In the genomic region with DNA sequence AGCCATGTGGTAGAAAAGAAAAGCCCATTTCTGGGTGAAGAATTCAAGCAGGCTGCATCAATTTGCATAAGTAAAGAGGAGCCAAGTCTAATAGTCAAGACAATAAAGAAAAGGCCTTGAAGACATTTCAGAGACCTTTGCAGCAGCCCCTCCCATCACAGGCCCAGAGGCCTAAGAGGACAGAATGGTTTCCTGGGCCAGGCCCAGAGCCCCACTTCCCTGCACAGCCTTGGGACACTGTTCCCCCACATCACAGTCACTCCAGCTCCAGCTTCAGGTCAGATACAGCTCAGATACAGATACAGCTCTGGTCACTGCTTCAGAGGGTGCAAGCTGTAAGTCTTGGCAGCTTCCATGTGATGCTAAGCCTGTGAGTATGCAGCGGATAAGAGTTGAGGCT, we compare ENCODE assay signal across 23 cellular contexts. TPM values are rescaled to one million over a fixed set of nuclear protein-coding genes. Genes with fewer than 3 reads are reported as not detected.
DNase-seq lines count a peak whose midpoint lies in the region; ATAC-seq, FAIRE-seq and TF ChIP-seq lines count a peak whose summit lies in the region.
"Had no signal": no experiment of that assay in that cellular context is flagged by ENCODE, and none has a peak within 500 bp of the region (broad histone marks: within the 10 kb centered on the region; RNA-seq: fewer than 3 reads in every experiment).

No MANE protein-coding gene starts in this region.

- H3K27me3 ChIP-seq in K562 (ENCODE audit: control insufficient read depth in 2 of 2, insufficient read depth in 2 of 2, low read length in 2 of 2) = no peaks in the 10 kb centered on the region
- H3K27me3 ChIP-seq in mesendoderm (ENCODE audit: insufficient read depth, low read length, poor library complexity) = no peaks in the 10 kb centered on the region
- no peaks in the 10 kb centered on the region for H3K27me3 ChIP-seq in Peyer's patch
- no peaks in the 10 kb centered on the region for H3K27me3 ChIP-seq in HepG2 (ENCODE audit: control insufficient read depth in 1 of 2, insufficient read depth in 2 of 2, low read length in 2 of 2)
- no peaks in the 10 kb centered on the region for H3K27me3 ChIP-seq in CD4-positive, alpha-beta T cell (ENCODE audit: control insufficient read depth, insufficient read depth, low read length)
- H3K27me3 ChIP-seq: BE2C had no signal

- H3K9me2 ChIP-seq in OCI-LY7 (ENCODE audit: insufficient read depth, low read length) = no peaks in the 10 kb centered on the region

- FAIRE-seq in A549 (lab: Jason Lieb, UNC) (no peak), K562 (lab: Jason Lieb, UNC) (no peak), HepG2 (lab: Jason Lieb, UNC) (no peak)
- FAIRE-seq: A204.1, G401.6, GM19239 had no signal

- TF ChIP-seq CTCF in A549 (IDR thresholded peaks at IDR 0.05) (no peak), OCI-LY7 (conservative IDR thresholded peaks at IDR 0.05; ENCODE audit: low read length) (no peak), K562 (IDR thresholded peaks at IDR 0.05 in 2 of 3, conservative IDR thresholded peaks at IDR 0.05 in 1 of 3; ENCODE audit: insufficient read depth in 2 of 3, low read depth in 1 of 3, low read length in 3 of 3) (no peak), Peyer's patch (IDR thresholded peaks at IDR 0.05) (no peak), HepG2 (CRISPR knock-in tag; IDR thresholded peaks at IDR 0.05) (no peak)
- TF ChIP-seq CTCF in CD4-positive, alpha-beta T cell (IDR thresholded peaks at IDR 0.05) = no peak

- no peak overlapping the region for H3K23ac ChIP-seq in mesendoderm (ENCODE audit: low read length)

- H2BK120ac ChIP-seq in mesendoderm (ENCODE audit: low read depth, low read length) = no peak overlapping the region

- CTCF ChIA-PET in A549 (lab: Yijun Ruan, JAX) (no interaction called here), OCI-LY7 (lab: Charles Lee; ENCODE audit: unreplicated experiment) (interaction anchor here (0.5 kb wide), 1 partner anchor 739 kb away, joined by 3 read pairs; no protein-coding TSS in a partner anchor), K562 (lab: Yijun Ruan, JAX; ENCODE audit: low intra/inter-chr PET ratio) (no interaction called here), HepG2 (lab: Yijun Ruan, JAX; ENCODE audit: low intra/inter-chr PET ratio, low total read pairs) (no interaction called here)
- CTCF ChIA-PET in CD4-positive, alpha-beta T cell (lab: Charles Lee) = no interaction called here

- no peaks in the 10 kb centered on the region for H3K79me2 ChIP-seq in OCI-LY7 (ENCODE audit: insufficient read depth, low read depth, low read length)
- no peaks in the 10 kb centered on the region for H3K79me2 ChIP-seq in K562 (ENCODE audit: control insufficient read depth, insufficient read depth, low read length)
- H3K79me2 ChIP-seq in mesendoderm (ENCODE audit: control insufficient read depth, insufficient read depth, low read length) = no peaks in the 10 kb centered on the region
- H3K79me2 ChIP-seq in HepG2 (ENCODE audit: insufficient read depth, low read length) = no peaks in the 10 kb centered on the region

- peaks cover 12% of the 10 kb centered on the region for H3K9me3 Mint-ChIP-seq in CD4-positive, alpha-beta T cell

- no peak overlapping the region for H2BK5ac ChIP-seq in mesendoderm (ENCODE audit: low read length)

- H3K36me3 ChIP-seq in OCI-LY7 (ENCODE audit: insufficient read depth, low read length) (no peaks in the 10 kb centered on the region), K562 (ENCODE audit: control insufficient read depth, insufficient read depth, low read length) (no peaks in the 10 kb centered on the region), mesendoderm (ENCODE audit: control insufficient read depth, insufficient read depth, low read length) (no peaks in the 10 kb centered on the region), Peyer's patch (no peaks in the 10 kb centered on the region), HepG2 (replicated peaks in 1 of 2; ENCODE audit: control insufficient read depth in 1 of 2, insufficient read depth in 2 of 2, low read length in 2 of 2) (no peaks in the 10 kb centered on the region)
- H3K36me3 ChIP-seq: BE2C had no signal

- H3K4me3 Mint-ChIP-seq in CD4-positive, alpha-beta T cell = no peak overlapping the region
- H3K4me3 Mint-ChIP-seq: CD8-positive, alpha-beta T cell; GM23338; H9; HFFc6 had no signal

- TF ChIP-seq POLR2A in A549 (IDR thresholded peaks at IDR 0.05; ENCODE audit: low read length) = no peak
- no peak for TF ChIP-seq POLR2A in K562 (conservative IDR thresholded peaks at IDR 0.05)
- no peak for TF ChIP-seq POLR2A in Peyer's patch (IDR thresholded peaks at IDR 0.05)
- no peak for TF ChIP-seq POLR2A in HepG2 (IDR thresholded peaks at IDR 0.05; ENCODE audit: insufficient read depth in 1 of 2, low read depth in 2 of 2, low read length in 2 of 2)

- H3K27ac ChIP-seq in A549 (no peak overlapping the region), OCI-LY7 (ENCODE audit: low read depth, low read length, poor library complexity, severe bottlenecking) (no peak overlapping the region), K562 (ENCODE audit: extremely low read depth, low read depth, low read length) (no peak overlapping the region), mesendoderm (ENCODE audit: low read depth, low read length) (no peak overlapping the region), Peyer's patch (no peak overlapping the region), HepG2 (ENCODE audit: extremely low read length, insufficient read depth, low read length) (no peak overlapping the region)
- H3K27ac ChIP-seq in CD4-positive, alpha-beta T cell (ENCODE audit: low read depth, low read length) = no peak overlapping the region
- H3K27ac ChIP-seq: 22Rv1 had no signal

- in situ Hi-C loops in K562 (cut with MboI) (no loop called here), HepG2 (cut with HindIII; ENCODE audit: extremely low pct_ligation_motif_present, low pct_unique_long_range_greater_than_20kb) (no loop called here)

- intact Hi-C loops in OCI-LY7 (cut with micrococcal nuclease; ENCODE audit: unreplicated experiment) (no loop called here), K562 (cut with micrococcal nuclease) (no loop called here), HepG2 (cut with micrococcal nuclease; ENCODE audit: unreplicated experiment) (no loop called here)
- intact Hi-C loops in CD4-positive, alpha-beta T cell (cut with DNase I, micrococcal nuclease) = no loop called here

- BruUV-seq in OCI-LY7 (replicated peaks; lab: Mats Ljungman, UMichigan) (no TSS peak), K562 (replicated peaks; lab: Mats Ljungman, UMichigan) (no TSS peak), HepG2 (replicated peaks; lab: Mats Ljungman, UMichigan) (no TSS peak)

- no peak overlapping the region for H4K8ac ChIP-seq in mesendoderm (ENCODE audit: low read depth, low read length)

- H3K4me1 ChIP-seq in A549 (no peaks in the 10 kb centered on the region), OCI-LY7 (ENCODE audit: insufficient read depth, low read length, poor library complexity, severe bottlenecking) (no peaks in the 10 kb centered on the region), K562 (replicated peaks in 1 of 2; ENCODE audit: control insufficient read depth in 2 of 2, insufficient read depth in 2 of 2, low read length in 2 of 2) (no peaks in the 10 kb centered on the region), mesendoderm (ENCODE audit: control insufficient read depth, low read depth, low read length) (no peaks in the 10 kb centered on the region), Peyer's patch (no peaks in the 10 kb centered on the region), HepG2 (ENCODE audit: insufficient read depth, low read length) (no peaks in the 10 kb centered on the region)
- H3K4me1 ChIP-seq: BE2C, Caco-2 had no signal

- DNase-seq in A549 (ENCODE audit: low read depth in 1 of 2, low spot score in 1 of 2) (no peak), OCI-LY7 (ENCODE audit: low spot score) (peak; percentile 4), K562 (ENCODE audit: extremely low read depth in 1 of 4, low spot score in 3 of 4) (no peak), mesendoderm (peak; percentile 25), Peyer's patch (no peak), HepG2 (ENCODE audit: low spot score) (no peak)
- no peak for DNase-seq in CD4-positive, alpha-beta T cell
- DNase-seq: ACHN; AML-193; BE2C; C1 segment of cervical spinal cord; Caco-2; CD8-positive, alpha-beta T cell; DMS153; DND-41; H9; HFFc6 had no signal

- ATAC-seq in A549 (no peak), K562 (no peak), HepG2 (no peak)
- ATAC-seq in CD4-positive, alpha-beta T cell (ENCODE audit: poor library complexity) = no peak
- ATAC-seq: CD8-positive, alpha-beta T cell; GM23338; HCT116 had no signal

- H2AK5ac ChIP-seq in mesendoderm (ENCODE audit: low read length) = no peak overlapping the region

- H3K27ac Mint-ChIP-seq in CD4-positive, alpha-beta T cell = no peak overlapping the region
- H3K27ac Mint-ChIP-seq: CD8-positive, alpha-beta T cell; GM23338; H9; HFFc6 had no signal

- no peak overlapping the region for H3K18ac ChIP-seq in mesendoderm (ENCODE audit: low read length)

- H4K5ac ChIP-seq in mesendoderm (ENCODE audit: low read length) = no peak overlapping the region

- no peak overlapping the region for H3K4me3 ChIP-seq in A549
- H3K4me3 ChIP-seq in OCI-LY7 (ENCODE audit: low read depth, low read length, poor library complexity, severe bottlenecking) = no peak overlapping the region
- H3K4me3 ChIP-seq in K562 = no peak overlapping the region
- H3K4me3 ChIP-seq in mesendoderm (ENCODE audit: low read length) = no peak overlapping the region
- H3K4me3 ChIP-seq in Peyer's patch = no peak overlapping the region
- no peak overlapping the region for H3K4me3 ChIP-seq in HepG2 (replicated peaks in 1 of 3; ENCODE audit: insufficient read depth in 1 of 3, low read depth in 2 of 3, low read length in 3 of 3)
- H3K4me3 ChIP-seq: GM23338 had no signal

- peaks cover 76% of the 10 kb centered on the region for H3K36me3 Mint-ChIP-seq in CD4-positive, alpha-beta T cell (ENCODE audit: low read depth)

- peaks cover 20% of the 10 kb centered on the region for H3K4me1 Mint-ChIP-seq in CD4-positive, alpha-beta T cell (ENCODE audit: low read depth)
- H3K4me1 Mint-ChIP-seq: GM23338, H9 had no signal

- TF ChIP-seq EP300 in A549 (IDR thresholded peaks at IDR 0.05) = no peak
- no peak for TF ChIP-seq EP300 in K562 (IDR thresholded peaks at IDR 0.05; ENCODE audit: low read length)
- TF ChIP-seq EP300 in HepG2 (IDR thresholded peaks at IDR 0.05; ENCODE audit: low read depth in 2 of 2, low read length in 2 of 2) = no peak
- no peak for TF ChIP-seq EP300 in HepG2 (CRISPR knock-in tag; IDR thresholded peaks at IDR 0.05; ENCODE audit: borderline replicate concordance)

- 88% methylated on average over 1 of the region's 1 CpG for WGBS in A549 (ENCODE audit: missing lambda C conversion rate)
- WGBS in K562 (ENCODE audit: insufficient coverage, low coverage, missing lambda C conversion rate) = 0% methylated on average over 1 of the region's 1 CpG
- no CpG with 5 or more reads among the region's 1 CpG for WGBS in mesendoderm (ENCODE audit: extremely low coverage, insufficient coverage, low lambda C conversion rate)
- 100% methylated on average over 1 of the region's 1 CpG for WGBS in HepG2 (ENCODE audit: low lambda C conversion rate)

- H3K9me3 ChIP-seq in A549 = peaks cover 25% of the 10 kb centered on the region
- H3K9me3 ChIP-seq in OCI-LY7 (ENCODE audit: low read length) = peaks cover 20% of the 10 kb centered on the region
- no peaks in the 10 kb centered on the region; the same call in 1 of the 2 replicates for H3K9me3 ChIP-seq in K562 (replicated peaks; ENCODE audit: control insufficient read depth, insufficient read depth, low read depth, low read length)
- H3K9me3 ChIP-seq in Peyer's patch = peaks cover 0 to 13% (median 4%) of the 10 kb centered on the region in 4 donors
- H3K9me3 ChIP-seq in HepG2 (ENCODE audit: low read length) = peaks cover 16% of the 10 kb centered on the region
- H3K9me3 ChIP-seq in CD4-positive, alpha-beta T cell (ENCODE audit: control insufficient read depth, low read length) = peaks cover 23% of the 10 kb centered on the region
- H3K9me3 ChIP-seq: BE2C had no signal

- H3K9me1 ChIP-seq in K562 (ENCODE audit: control insufficient read depth, insufficient read depth, low read length) = no peaks in the 10 kb centered on the region

- H3K79me1 ChIP-seq in mesendoderm (ENCODE audit: low read length) = no peaks in the 10 kb centered on the region

- TF ChIP-seq RAD21 in A549 (conservative IDR thresholded peaks at IDR 0.05 in 1 of 2, IDR thresholded peaks at IDR 0.05 in 1 of 2) (no peak), K562 (CRISPR knock-in tag; conservative IDR thresholded peaks at IDR 0.05 in 1 of 2, IDR thresholded peaks at IDR 0.05 in 1 of 2) (no peak), HepG2 (CRISPR knock-in tag; IDR thresholded peaks at IDR 0.05) (no peak)

- H4K20me1 ChIP-seq in OCI-LY7 (ENCODE audit: insufficient read depth, low read length) (no peaks in the 10 kb centered on the region), K562 (replicated peaks; ENCODE audit: control insufficient read depth, insufficient read depth, low read length) (no peaks in the 10 kb centered on the region), HepG2 (ENCODE audit: insufficient read depth, low read length) (no peaks in the 10 kb centered on the region)

- no peaks in the 10 kb centered on the region for H3K27me3 Mint-ChIP-seq in CD4-positive, alpha-beta T cell

- no peak overlapping the region for H2BK15ac ChIP-seq in mesendoderm (replicated peaks; ENCODE audit: low read depth)

- POLR2A ChIA-PET in A549 (lab: Yijun Ruan, JAX) = no interaction called here
- POLR2A ChIA-PET in OCI-LY7 (lab: Charles Lee) = no interaction called here
- POLR2A ChIA-PET in K562 (lab: Yijun Ruan, JAX) = no interaction called here
- POLR2A ChIA-PET in HepG2 (lab: Yijun Ruan, JAX) = no interaction called here
- POLR2A ChIA-PET in CD4-positive, alpha-beta T cell (lab: Charles Lee) = interaction anchor here (0.7 kb wide), 1 partner anchor 1342 kb away, joined by 3 read pairs; no protein-coding TSS in a partner anchor

- no peak overlapping the region for H2AFZ ChIP-seq in OCI-LY7 (ENCODE audit: low read length)
- H2AFZ ChIP-seq in K562 (ENCODE audit: low read depth, low read length) = no peak overlapping the region
- H2AFZ ChIP-seq in HepG2 (ENCODE audit: low read length) = no peak overlapping the region
- H2AFZ ChIP-seq: GM23338 had no signal

- H3K4ac ChIP-seq in mesendoderm (ENCODE audit: low read depth, low read length) = no peak overlapping the region

- no peak overlapping the region for H3K56ac ChIP-seq in mesendoderm (ENCODE audit: low read length)

- H3K4me2 ChIP-seq in A549 (no peak overlapping the region), OCI-LY7 (ENCODE audit: low read length) (no peak overlapping the region), K562 (ENCODE audit: insufficient read depth, low read length) (no peak overlapping the region), mesendoderm (ENCODE audit: low read length) (no peak overlapping the region), HepG2 (ENCODE audit: low read depth, low read length) (no peak overlapping the region)
- H3K4me2 ChIP-seq: GM23338 had no signal

- H3K9ac ChIP-seq in K562 (ENCODE audit: insufficient read depth in 1 of 2, low read depth in 2 of 2, low read length in 2 of 2) (no peak overlapping the region), mesendoderm (ENCODE audit: low read length) (no peak overlapping the region), HepG2 (ENCODE audit: insufficient read depth, low read depth, low read length) (no peak overlapping the region)

RNA-seq across cellular contexts. Expression of a gene that starts 29.1 kb away (rescaled TPM):
- 22.4 and 37.7 TPM in 2 replicates for polyA plus RNA-seq in A549 (2011; rRNA removed)
- polyA plus RNA-seq in A549 (2012; cell fraction: cytosol; rRNA removed) = 8.7 and 9.4 TPM in 2 replicates
- 2.1 and 2.5 TPM in 2 replicates for polyA plus RNA-seq in A549 (2012; cell fraction: nucleus; rRNA removed)
- 24.3 to 26.8 TPM (median 25.1 TPM) in 3 replicates for polyA plus RNA-seq in A549 (2017; fragmentation: RNase III; extraction: RNeasy Plus Mini Kit Qiagen cat#74134 plus additional on column Dnase treatment)
- 5.5 and 6.2 TPM in 2 replicates for polyA minus RNA-seq in A549 (2011; rRNA and poly(A)+ RNA removed)
- 7.9 and 10.4 TPM in 2 replicates for total RNA-seq in OCI-LY7 (2014; rRNA removed; shearing (Covaris generic))
- 26.1 and 26.2 TPM in 2 replicates for total RNA-seq in OCI-LY7 (2022)
- total RNA-seq in K562 (2011; cell fraction: chromatin; rRNA removed; ENCODE audit: low replicate concordance) = 0.35 and 0.83 TPM in 2 replicates
- total RNA-seq in K562 (2011; cell fraction: nucleolus; rRNA removed) = 1.3 and 1.5 TPM in 2 replicates
- total RNA-seq in K562 (2011; cell fraction: nucleoplasm; rRNA removed) = 1.4 and 1.9 TPM in 2 replicates
- total RNA-seq in K562 (2014; rRNA removed) = 4.5 and 4.7 TPM in 2 replicates
- 9.3 and 11.3 TPM in 2 replicates for total RNA-seq in K562 (2014; rRNA removed; fragmentation: Illumina TruSeq; extraction: Trizol)
- 6.9 and 10.0 TPM in 2 replicates for total RNA-seq in K562 (2015; rRNA removed; fragmentation: Illumina TruSeq; extraction: Trizol)
- 6.5 and 10.4 TPM in 2 replicates for total RNA-seq in K562 (2021)
- polyA plus RNA-seq in K562 (2011; rRNA removed) = 4.7 and 5.2 TPM in 2 replicates
- 0.48 and 2.0 TPM in 2 replicates for polyA plus RNA-seq in K562 (2011; cell fraction: cytosol; rRNA removed)
- polyA plus RNA-seq in K562 (2011; cell fraction: nucleus; rRNA removed) = 0.90 and 1.2 TPM in 2 replicates
- 7.5 and 12.7 TPM in 2 replicates for polyA plus RNA-seq in K562 (2012)
- 5.9 and 6.0 TPM in 2 replicates for polyA plus RNA-seq in K562 (2014; fragmentation: Illumina TruSeq; extraction: Trizol)
- 10 to 100 TPM; 11.2 to 13.8 TPM for polyA plus RNA-seq in K562 (2014; fragmentation: Nextera tagmentation; extraction: Ambion mirVana)
- 6.0 and 6.6 TPM in 2 replicates for polyA plus RNA-seq in K562 (2014; rRNA removed)
- 1.5 and 2.8 TPM in 2 replicates for polyA minus RNA-seq in K562 (2011; rRNA and poly(A)+ RNA removed)
- polyA minus RNA-seq in K562 (2011; cell fraction: cytosol; rRNA and poly(A)+ RNA removed) = 2.3 TPM in 1 of 2 replicates, not detected in the other
- 1.3 and 2.1 TPM in 2 replicates for polyA minus RNA-seq in K562 (2011; cell fraction: nucleus; rRNA and poly(A)+ RNA removed)
- polyA plus RNA-seq in mesendoderm (2013, experiment 1 of 2) = 18.5 TPM
- polyA plus RNA-seq in mesendoderm (2013, experiment 2 of 2) = 20.4 TPM
- 10 to 100 TPM in 3 of 4 donors, 1 to 10 TPM in 1; 8.3 to 43.6 (median 33.2) TPM for total RNA-seq in Peyer's patch
- 15.8 and 20.2 TPM in 2 replicates for total RNA-seq in HepG2 (2016; rRNA removed; fragmentation: Illumina TruSeq; extraction: Trizol)
- total RNA-seq in HepG2 (2016; cell fraction: cytosol; rRNA removed; fragmentation: Illumina TruSeq; extraction: Trizol; ENCODE audit: low read depth) = 12.4 and 12.7 TPM in 2 replicates
- total RNA-seq in HepG2 (2016; cell fraction: insoluble cytoplasmic fraction; rRNA removed; fragmentation: Illumina TruSeq; extraction: Trizol) = 15.6 and 19.3 TPM in 2 replicates
- 10.4 and 17.6 TPM in 2 replicates for total RNA-seq in HepG2 (2016; cell fraction: membrane; rRNA removed; fragmentation: Illumina TruSeq; extraction: Trizol)
- 9.1 and 9.3 TPM in 2 replicates for total RNA-seq in HepG2 (2016; cell fraction: nucleus; rRNA removed; fragmentation: Illumina TruSeq; extraction: Trizol)
- polyA plus RNA-seq in HepG2 (2011; rRNA removed) = 3.4 and 5.0 TPM in 2 replicates
- polyA plus RNA-seq in HepG2 (2011; cell fraction: cytosol; rRNA removed) = 3.1 and 4.3 TPM in 2 replicates
- polyA plus RNA-seq in HepG2 (2011; cell fraction: nucleus; rRNA removed) = 0.90 and 1.0 TPM in 2 replicates
- 4.8 and 8.9 TPM in 2 replicates for polyA plus RNA-seq in HepG2 (2012)
- polyA plus RNA-seq in HepG2 (2016; cell fraction: cytosol; fragmentation: Illumina TruSeq; extraction: Trizol; ENCODE audit: low read depth) = 13.6 and 21.5 TPM in 2 replicates
- polyA plus RNA-seq in HepG2 (2016; cell fraction: insoluble cytoplasmic fraction; fragmentation: Illumina TruSeq; extraction: Trizol; ENCODE audit: low read depth) = 19.8 and 20.9 TPM in 2 replicates
- 8.7 and 14.3 TPM in 2 replicates for polyA plus RNA-seq in HepG2 (2016; cell fraction: membrane; fragmentation: Illumina TruSeq; extraction: Trizol; ENCODE audit: low read depth)
- polyA plus RNA-seq in HepG2 (2016; cell fraction: nucleus; fragmentation: Illumina TruSeq; extraction: Trizol; ENCODE audit: insufficient read depth, low read depth) = 13.8 and 15.8 TPM in 2 replicates
- polyA minus RNA-seq in HepG2 (2011; rRNA and poly(A)+ RNA removed; ENCODE audit: low replicate concordance) = 1.7 and 3.1 TPM in 2 replicates
- 2.5 and 4.3 TPM in 2 replicates for polyA minus RNA-seq in HepG2 (2011; cell fraction: cytosol; rRNA and poly(A)+ RNA removed)
- polyA minus RNA-seq in HepG2 (2011; cell fraction: nucleus; rRNA and poly(A)+ RNA removed) = 2.4 and 3.1 TPM in 2 replicates
- 10 to 100 TPM; 13.8 to 15.6 TPM for total RNA-seq in CD4-positive, alpha-beta T cell

RNA-seq across cellular contexts. Expression of a gene that starts 41.7 kb away (rescaled TPM):
- polyA plus RNA-seq in A549 (2011; rRNA removed) (6.4 and 6.8 TPM in 2 replicates), A549 (2017; fragmentation: RNase III; extraction: RNeasy Plus Mini Kit Qiagen cat#74134 plus additional on column Dnase treatment) (3.0 to 3.4 TPM (median 3.2 TPM) in 3 replicates), K562 (2011; rRNA removed) (0.18 TPM in 1 of 2 replicates, not detected in the other), K562 (2014; fragmentation: Illumina TruSeq; extraction: Trizol) (0.07 and 0.33 TPM in 2 replicates), K562 (2014; fragmentation: Nextera tagmentation; extraction: Ambion mirVana) (under 1 TPM in 1 of 2 experiments, not detected in 1; 0.32 TPM), K562 (2014; rRNA removed) (0.34 TPM in 1 of 2 replicates, not detected in the other), HepG2 (2011; rRNA removed) (0.07 and 0.17 TPM in 2 replicates)
- 1.9 and 2.0 TPM in 2 replicates for polyA plus RNA-seq in A549 (2012; cell fraction: cytosol; rRNA removed)
- polyA plus RNA-seq in A549 (2012; cell fraction: nucleus; rRNA removed) = 2.4 and 4.4 TPM in 2 replicates
- 3.9 and 4.0 TPM in 2 replicates for polyA minus RNA-seq in A549 (2011; rRNA and poly(A)+ RNA removed)
- total RNA-seq in OCI-LY7 (2014; rRNA removed; shearing (Covaris generic)) = 0.57 and 4.3 TPM in 2 replicates
- total RNA-seq in OCI-LY7 (2022) (0.15 and 1.2 TPM in 2 replicates), K562 (2014; rRNA removed) (0.20 and 0.27 TPM in 2 replicates), K562 (2014; rRNA removed; fragmentation: Illumina TruSeq; extraction: Trizol) (0.47 TPM in 1 of 2 replicates, not detected in the other), K562 (2015; rRNA removed; fragmentation: Illumina TruSeq; extraction: Trizol) (0.26 and 0.51 TPM in 2 replicates), K562 (2021) (0.18 and 0.24 TPM in 2 replicates), Peyer's patch (1 to 10 TPM; 1.7 to 6.2 (median 3.4) TPM), HepG2 (2016; rRNA removed; fragmentation: Illumina TruSeq; extraction: Trizol) (0.49 TPM in 1 of 2 replicates, not detected in the other)
- total RNA-seq in K562 (2011; cell fraction: chromatin; rRNA removed; ENCODE audit: low replicate concordance) = not detected in 2 replicates
- total RNA-seq in K562 (2011; cell fraction: nucleolus; rRNA removed) = not detected in 2 replicates
- not detected in 2 replicates for total RNA-seq in K562 (2011; cell fraction: nucleoplasm; rRNA removed)
- not detected in 2 replicates for polyA plus RNA-seq in K562 (2011; cell fraction: cytosol; rRNA removed)
- 0.07 and 0.34 TPM in 2 replicates for polyA plus RNA-seq in K562 (2011; cell fraction: nucleus; rRNA removed)
- 0.09 and 0.18 TPM in 2 replicates for polyA plus RNA-seq in K562 (2012)
- polyA minus RNA-seq in K562 (2011; rRNA and poly(A)+ RNA removed) = not detected in 2 replicates
- not detected in 2 replicates for polyA minus RNA-seq in K562 (2011; cell fraction: cytosol; rRNA and poly(A)+ RNA removed)
- polyA minus RNA-seq in K562 (2011; cell fraction: nucleus; rRNA and poly(A)+ RNA removed) = not detected in 2 replicates
- polyA plus RNA-seq in mesendoderm (2013, experiment 1 of 2) = 0.27 TPM
- 0.15 TPM for polyA plus RNA-seq in mesendoderm (2013, experiment 2 of 2)
- 0.53 TPM in 1 of 2 replicates, not detected in the other for total RNA-seq in HepG2 (2016; cell fraction: cytosol; rRNA removed; fragmentation: Illumina TruSeq; extraction: Trizol; ENCODE audit: low read depth)
- total RNA-seq in HepG2 (2016; cell fraction: insoluble cytoplasmic fraction; rRNA removed; fragmentation: Illumina TruSeq; extraction: Trizol) = 0.52 TPM in 1 of 2 replicates, not detected in the other
- not detected in 2 replicates for total RNA-seq in HepG2 (2016; cell fraction: membrane; rRNA removed; fragmentation: Illumina TruSeq; extraction: Trizol)
- not detected in 2 replicates for total RNA-seq in HepG2 (2016; cell fraction: nucleus; rRNA removed; fragmentation: Illumina TruSeq; extraction: Trizol)
- polyA plus RNA-seq in HepG2 (2011; cell fraction: cytosol; rRNA removed) = 0.04 TPM in 1 of 2 replicates, not detected in the other
- polyA plus RNA-seq in HepG2 (2011; cell fraction: nucleus; rRNA removed) = 0.05 and 0.24 TPM in 2 replicates
- polyA plus RNA-seq in HepG2 (2012) = 0.33 TPM in 1 of 2 replicates, not detected in the other
- polyA plus RNA-seq in HepG2 (2016; cell fraction: cytosol; fragmentation: Illumina TruSeq; extraction: Trizol; ENCODE audit: low read depth) = not detected in 2 replicates
- polyA plus RNA-seq in HepG2 (2016; cell fraction: insoluble cytoplasmic fraction; fragmentation: Illumina TruSeq; extraction: Trizol; ENCODE audit: low read depth) = 0.69 TPM in 1 of 2 replicates, not detected in the other
- not detected in 2 replicates for polyA plus RNA-seq in HepG2 (2016; cell fraction: membrane; fragmentation: Illumina TruSeq; extraction: Trizol; ENCODE audit: low read depth)
- polyA plus RNA-seq in HepG2 (2016; cell fraction: nucleus; fragmentation: Illumina TruSeq; extraction: Trizol; ENCODE audit: insufficient read depth, low read depth) = 1.1 TPM in 1 of 2 replicates, not detected in the other
- polyA minus RNA-seq in HepG2 (2011; rRNA and poly(A)+ RNA removed; ENCODE audit: low replicate concordance) = 0.33 TPM in 1 of 2 replicates, not detected in the other
- not detected in 2 replicates for polyA minus RNA-seq in HepG2 (2011; cell fraction: cytosol; rRNA and poly(A)+ RNA removed)
- polyA minus RNA-seq in HepG2 (2011; cell fraction: nucleus; rRNA and poly(A)+ RNA removed) = 0.13 TPM in 1 of 2 replicates, not detected in the other
- 1 to 10 TPM; 5.3 to 6.3 TPM for total RNA-seq in CD4-positive, alpha-beta T cell
- total RNA-seq: Caco-2, GM23338, H9 had no signal
- polyA plus RNA-seq: GM23338 had no signal

Comparison
In these comparisons a context has a peak if more than half of its experiments do, and no peak if none do; other contexts are left out.
1. DNase-seq: peak in OCI-LY7 (single experiment) and mesendoderm (single experiment); none in A549 (0 of 2), K562 (0 of 4), Peyer's patch (0 of 3), HepG2 (single experiment) and CD4-positive, alpha-beta T cell (0 of 10).